9 cellular contexts compared by ENCODE assay signal in genomic region chr11:723120-723883, GRCh38. TPM values are rescaled to one million over a fixed set of nuclear protein-coding genes. Genes with fewer than 3 reads are reported as not detected.
DNase-seq lines count a peak whose midpoint lies in the region; ATAC-seq, FAIRE-seq and TF ChIP-seq lines count a peak whose summit lies in the region.
"Had no signal": no experiment of that assay in that cellular context is flagged by ENCODE, and none has a peak within 500 bp of the region (broad histone marks: within the 10 kb centered on the region; RNA-seq: fewer than 3 reads in every experiment).

No MANE protein-coding gene starts in this region.

- H3K27ac ChIP-seq in SJCRH30 (no peak overlapping the region), brain microvascular endothelial cell (no peak overlapping the region), HepG2 (ENCODE audit: extremely low read length, insufficient read depth, low read length) (no peak overlapping the region), transverse colon (no peak overlapping the region)
- H3K27ac ChIP-seq: SK-N-MC had no signal

- no peak for TF ChIP-seq POLR2A in HepG2 (IDR thresholded peaks at IDR 0.05; ENCODE audit: insufficient read depth in 1 of 2, low read depth in 2 of 2, low read length in 2 of 2)
- TF ChIP-seq POLR2A in transverse colon (IDR thresholded peaks at IDR 0.05): no peak

- CTCF ChIA-PET in HepG2 (lab: Yijun Ruan, JAX; ENCODE audit: low intra/inter-chr PET ratio, low total read pairs): interaction anchor here (1.5 to 1.9 kb wide), 2 partner anchors 27 to 61 kb away, joined by 7 to 13 read pairs; partner anchors contain the start of gene TMEM80

- in situ Hi-C loops in brain microvascular endothelial cell (cut with HindIII; ENCODE audit: low pct_ligation_motif_present, low sequenced_read_pairs) (no loop called here), HepG2 (cut with HindIII; ENCODE audit: extremely low pct_ligation_motif_present, low pct_unique_long_range_greater_than_20kb) (no loop called here), transverse colon (cut with MboI; ENCODE audit: low pct_ligation_motif_present in 1 of 4, low pct_unique_long_range_greater_than_20kb in 1 of 4, low sequenced_read_pairs in 3 of 4) (loop anchor here in 1 of 4 donors (10.0 kb wide), 1 partner anchor 59 kb away; no protein-coding TSS in a partner anchor)

- POLR2A ChIA-PET in HepG2 (lab: Yijun Ruan, JAX): interaction anchor here (1.1 to 12.6 kb wide), 6 partner anchors 10 to 27 kb away, joined by 3 to 203 read pairs (median 8); partner anchors contain the start of genes DEAF1, EPS8L2, TALDO1 and TMEM80

- BruUV-seq in HepG2 (replicated peaks; lab: Mats Ljungman, UMichigan): no TSS peak

- no peak overlapping the region for H3K4me2 ChIP-seq in HepG2 (ENCODE audit: low read depth, low read length)

- no peak overlapping the region for H2AFZ ChIP-seq in HepG2 (ENCODE audit: low read length)

- intact Hi-C loops in HepG2 (cut with micrococcal nuclease; ENCODE audit: unreplicated experiment) (loop anchor here (1.0 kb wide), 2 partner anchors 27 to 60 kb away; no protein-coding TSS in a partner anchor), transverse colon (cut with DNase I; ENCODE audit: low total_unique reads) (loop anchor here (5.0 kb wide), 1 partner anchor 166 kb away; no protein-coding TSS in a partner anchor)

- TF ChIP-seq CTCF in HFF-Myc (IDR thresholded peaks at IDR 0.05; ENCODE audit: low read depth, low read length, missing control alignments) (peak; percentile 50), brain microvascular endothelial cell (IDR thresholded peaks at IDR 0.05; ENCODE audit: low read depth, low read length, missing control alignments) (peak; percentile 68), HepG2 (CRISPR knock-in tag; IDR thresholded peaks at IDR 0.05) (peak; percentile 71), transverse colon (IDR thresholded peaks at IDR 0.05) (peak; percentile 50 to 86 (median 74))

- no peak overlapping the region for H3K9ac ChIP-seq in HepG2 (ENCODE audit: insufficient read depth, low read depth, low read length)

- H3K79me2 ChIP-seq in HepG2 (ENCODE audit: insufficient read depth, low read length): no peaks in the 10 kb centered on the region

- H4K20me1 ChIP-seq in HepG2 (ENCODE audit: insufficient read depth, low read length): peaks cover 12% of the 10 kb centered on the region; the same call in 1 of the 2 replicates

- H3K4me1 ChIP-seq in SJCRH30 (peaks cover 45% of the 10 kb centered on the region), HepG2 (ENCODE audit: insufficient read depth, low read length) (peaks cover 18% of the 10 kb centered on the region), transverse colon (peaks cover 14 to 55% (median 45%) of the 10 kb centered on the region in 4 donors)

- H3K36me3 ChIP-seq in SJCRH30 (no peaks in the 10 kb centered on the region), brain microvascular endothelial cell (replicated peaks) (no peaks in the 10 kb centered on the region), HepG2 (replicated peaks in 1 of 2; ENCODE audit: control insufficient read depth in 1 of 2, insufficient read depth in 2 of 2, low read length in 2 of 2) (peaks cover 25 to 52% of the 10 kb centered on the region in 2 experiments), transverse colon (no peaks in the 10 kb centered on the region)

- H3K27me3 ChIP-seq in SJCRH30 (no peaks in the 10 kb centered on the region; the same call in 1 of the 2 replicates), brain microvascular endothelial cell (replicated peaks) (peaks cover 30% of the 10 kb centered on the region), HepG2 (ENCODE audit: control insufficient read depth in 1 of 2, insufficient read depth in 2 of 2, low read length in 2 of 2) (no peaks in the 10 kb centered on the region), transverse colon (peaks cover 52% of the 10 kb centered on the region)

- H3K9me3 ChIP-seq in SJCRH30 (replicated peaks): no peaks in the 10 kb centered on the region
- no peaks in the 10 kb centered on the region for H3K9me3 ChIP-seq in HepG2 (ENCODE audit: low read length)
- no peaks in the 10 kb centered on the region for H3K9me3 ChIP-seq in transverse colon

- DNase-seq in COLO668 (lab: John Stamatoyannopoulos, UW; ENCODE audit: unreplicated experiment) (peak; percentile 9), HFF-Myc (ENCODE audit: extremely low read depth, low read depth) (no peak), SJCRH30 (peak; percentile 47 to 71), brain microvascular endothelial cell (no peak), HepG2 (ENCODE audit: low spot score) (peak; percentile 56), transverse colon (peak; percentile 57), retina (no peak)

- TF ChIP-seq RAD21 in HepG2 (CRISPR knock-in tag; IDR thresholded peaks at IDR 0.05): peak; percentile 77

- WGBS in HepG2 (ENCODE audit: low lambda C conversion rate): 67% methylated on average over 7 of the region's 8 CpGs
- 31 to 40% methylated on average over 2 to 5 of the region's 8 CpGs for WGBS in transverse colon (ENCODE audit: low coverage in 1 of 2), 2 donors

- TF ChIP-seq EP300 in HepG2 (IDR thresholded peaks at IDR 0.05; ENCODE audit: low read depth in 2 of 2, low read length in 2 of 2) (no peak), HepG2 (CRISPR knock-in tag; IDR thresholded peaks at IDR 0.05; ENCODE audit: borderline replicate concordance) (no peak), transverse colon (IDR thresholded peaks at IDR 0.05; ENCODE audit: low read depth) (no peak)

- FAIRE-seq in HepG2 (lab: Jason Lieb, UNC): peak; percentile 77

- H3K4me3 ChIP-seq in HFF-Myc (replicated peaks; ENCODE audit: low read depth, low read length): no peak overlapping the region
- H3K4me3 ChIP-seq in SJCRH30: no peak overlapping the region
- H3K4me3 ChIP-seq in brain microvascular endothelial cell (ENCODE audit: low read depth, low read length): no peak overlapping the region
- no peak overlapping the region for H3K4me3 ChIP-seq in HepG2 (replicated peaks in 1 of 3; ENCODE audit: insufficient read depth in 1 of 3, low read depth in 2 of 3, low read length in 3 of 3)
- H3K4me3 ChIP-seq in transverse colon: no peak overlapping the region
- H3K4me3 ChIP-seq: SK-N-MC had no signal

- ATAC-seq in HepG2 (no peak), HG02678 (IDR thresholded peaks at IDR 0.05; ENCODE audit: unreplicated experiment) (no peak)

RNA-seq across cellular contexts. Expression of gene EPS8L2, which starts 17.3 kb away (rescaled TPM):
- 12.7 and 18.5 TPM in 2 replicates for total RNA-seq in SJCRH30 (2014; rRNA removed; shearing (Covaris generic))
- 55.6 and 89.3 TPM in 2 replicates for total RNA-seq in HepG2 (2016; rRNA removed; fragmentation: Illumina TruSeq; extraction: Trizol)
- total RNA-seq in HepG2 (2016; cell fraction: cytosol; rRNA removed; fragmentation: Illumina TruSeq; extraction: Trizol; ENCODE audit: low read depth): 23.4 and 26.5 TPM in 2 replicates
- 59.5 and 96.0 TPM in 2 replicates for total RNA-seq in HepG2 (2016; cell fraction: insoluble cytoplasmic fraction; rRNA removed; fragmentation: Illumina TruSeq; extraction: Trizol)
- 40.7 and 48.2 TPM in 2 replicates for total RNA-seq in HepG2 (2016; cell fraction: membrane; rRNA removed; fragmentation: Illumina TruSeq; extraction: Trizol)
- 113 TPM in 2 replicates for total RNA-seq in HepG2 (2016; cell fraction: nucleus; rRNA removed; fragmentation: Illumina TruSeq; extraction: Trizol)
- 416 and 597 TPM in 2 replicates for polyA plus RNA-seq in HepG2 (2011; rRNA removed)
- 128 and 201 TPM in 2 replicates for polyA plus RNA-seq in HepG2 (2011; cell fraction: cytosol; rRNA removed)
- 5,456 and 6,377 TPM in 2 replicates for polyA plus RNA-seq in HepG2 (2011; cell fraction: nucleus; rRNA removed)
- 164 and 263 TPM in 2 replicates for polyA plus RNA-seq in HepG2 (2012)
- 26.4 and 28.2 TPM in 2 replicates for polyA plus RNA-seq in HepG2 (2016; cell fraction: cytosol; fragmentation: Illumina TruSeq; extraction: Trizol; ENCODE audit: low read depth)
- 71.6 and 87.9 TPM in 2 replicates for polyA plus RNA-seq in HepG2 (2016; cell fraction: insoluble cytoplasmic fraction; fragmentation: Illumina TruSeq; extraction: Trizol; ENCODE audit: low read depth)
- 43.4 and 44.2 TPM in 2 replicates for polyA plus RNA-seq in HepG2 (2016; cell fraction: membrane; fragmentation: Illumina TruSeq; extraction: Trizol; ENCODE audit: low read depth)
- polyA plus RNA-seq in HepG2 (2016; cell fraction: nucleus; fragmentation: Illumina TruSeq; extraction: Trizol; ENCODE audit: insufficient read depth, low read depth): 595 and 650 TPM in 2 replicates
- polyA minus RNA-seq in HepG2 (2011; rRNA and poly(A)+ RNA removed; ENCODE audit: low replicate concordance): 35.7 and 322 TPM in 2 replicates
- 77.0 and 84.5 TPM in 2 replicates for polyA minus RNA-seq in HepG2 (2011; cell fraction: cytosol; rRNA and poly(A)+ RNA removed)
- polyA minus RNA-seq in HepG2 (2011; cell fraction: nucleus; rRNA and poly(A)+ RNA removed): 292 and 312 TPM in 2 replicates
- 1,000 to 10,000 TPM in 1 of 4 donors, 100 to 1,000 TPM in 3; 257 to 1,130 (median 322) TPM for total RNA-seq in transverse colon

RNA-seq across cellular contexts. Expression of gene TALDO1, which starts 24.0 kb away (rescaled TPM):
- total RNA-seq in SJCRH30 (2014; rRNA removed; shearing (Covaris generic)): 107 and 108 TPM in 2 replicates
- 240 and 336 TPM in 2 replicates for total RNA-seq in HepG2 (2016; rRNA removed; fragmentation: Illumina TruSeq; extraction: Trizol)
- 94.7 and 94.9 TPM in 2 replicates for total RNA-seq in HepG2 (2016; cell fraction: cytosol; rRNA removed; fragmentation: Illumina TruSeq; extraction: Trizol; ENCODE audit: low read depth)
- 233 and 351 TPM in 2 replicates for total RNA-seq in HepG2 (2016; cell fraction: insoluble cytoplasmic fraction; rRNA removed; fragmentation: Illumina TruSeq; extraction: Trizol)
- total RNA-seq in HepG2 (2016; cell fraction: membrane; rRNA removed; fragmentation: Illumina TruSeq; extraction: Trizol): 97.2 and 101 TPM in 2 replicates
- 84.2 and 97.2 TPM in 2 replicates for total RNA-seq in HepG2 (2016; cell fraction: nucleus; rRNA removed; fragmentation: Illumina TruSeq; extraction: Trizol)
- polyA plus RNA-seq in HepG2 (2011; rRNA removed): 88.1 and 107 TPM in 2 replicates
- 93.4 and 124 TPM in 2 replicates for polyA plus RNA-seq in HepG2 (2011; cell fraction: cytosol; rRNA removed)
- polyA plus RNA-seq in HepG2 (2011; cell fraction: nucleus; rRNA removed): 50.1 and 56.3 TPM in 2 replicates
- 89.8 and 93.0 TPM in 2 replicates for polyA plus RNA-seq in HepG2 (2012)
- polyA plus RNA-seq in HepG2 (2016; cell fraction: cytosol; fragmentation: Illumina TruSeq; extraction: Trizol; ENCODE audit: low read depth): 78.6 and 81.5 TPM in 2 replicates
- polyA plus RNA-seq in HepG2 (2016; cell fraction: insoluble cytoplasmic fraction; fragmentation: Illumina TruSeq; extraction: Trizol; ENCODE audit: low read depth): 291 and 296 TPM in 2 replicates
- 74.1 and 77.8 TPM in 2 replicates for polyA plus RNA-seq in HepG2 (2016; cell fraction: membrane; fragmentation: Illumina TruSeq; extraction: Trizol; ENCODE audit: low read depth)
- 141 and 146 TPM in 2 replicates for polyA plus RNA-seq in HepG2 (2016; cell fraction: nucleus; fragmentation: Illumina TruSeq; extraction: Trizol; ENCODE audit: insufficient read depth, low read depth)
- 76.8 and 132 TPM in 2 replicates for polyA minus RNA-seq in HepG2 (2011; rRNA and poly(A)+ RNA removed; ENCODE audit: low replicate concordance)
- polyA minus RNA-seq in HepG2 (2011; cell fraction: cytosol; rRNA and poly(A)+ RNA removed): 46.9 and 78.3 TPM in 2 replicates
- 15.8 and 16.4 TPM in 2 replicates for polyA minus RNA-seq in HepG2 (2011; cell fraction: nucleus; rRNA and poly(A)+ RNA removed)
- total RNA-seq in transverse colon: 100 to 1,000 TPM; 124 to 164 (median 141) TPM

RNA-seq across cellular contexts. Expression of gene TMEM80, which starts 27.7 kb away (rescaled TPM):
- total RNA-seq in SJCRH30 (2014; rRNA removed; shearing (Covaris generic)): 10.7 and 17.7 TPM in 2 replicates
- total RNA-seq in HepG2 (2016; rRNA removed; fragmentation: Illumina TruSeq; extraction: Trizol): 2.7 and 5.6 TPM in 2 replicates
- total RNA-seq in HepG2 (2016; cell fraction: cytosol; rRNA removed; fragmentation: Illumina TruSeq; extraction: Trizol; ENCODE audit: low read depth): 0.71 and 1.1 TPM in 2 replicates
- 2.5 and 6.4 TPM in 2 replicates for total RNA-seq in HepG2 (2016; cell fraction: insoluble cytoplasmic fraction; rRNA removed; fragmentation: Illumina TruSeq; extraction: Trizol)
- 2.9 and 3.2 TPM in 2 replicates for total RNA-seq in HepG2 (2016; cell fraction: membrane; rRNA removed; fragmentation: Illumina TruSeq; extraction: Trizol)
- total RNA-seq in HepG2 (2016; cell fraction: nucleus; rRNA removed; fragmentation: Illumina TruSeq; extraction: Trizol): 6.8 and 8.5 TPM in 2 replicates
- 17.1 and 20.9 TPM in 2 replicates for polyA plus RNA-seq in HepG2 (2011; rRNA removed)
- polyA plus RNA-seq in HepG2 (2011; cell fraction: cytosol; rRNA removed): 13.5 and 14.1 TPM in 2 replicates
- polyA plus RNA-seq in HepG2 (2011; cell fraction: nucleus; rRNA removed): 42.7 and 42.8 TPM in 2 replicates
- 20.6 and 20.8 TPM in 2 replicates for polyA plus RNA-seq in HepG2 (2012)
- 1.3 and 1.4 TPM in 2 replicates for polyA plus RNA-seq in HepG2 (2016; cell fraction: cytosol; fragmentation: Illumina TruSeq; extraction: Trizol; ENCODE audit: low read depth)
- polyA plus RNA-seq in HepG2 (2016; cell fraction: insoluble cytoplasmic fraction; fragmentation: Illumina TruSeq; extraction: Trizol; ENCODE audit: low read depth): 3.6 and 3.8 TPM in 2 replicates
- 2.4 and 2.9 TPM in 2 replicates for polyA plus RNA-seq in HepG2 (2016; cell fraction: membrane; fragmentation: Illumina TruSeq; extraction: Trizol; ENCODE audit: low read depth)
- 21.0 and 22.8 TPM in 2 replicates for polyA plus RNA-seq in HepG2 (2016; cell fraction: nucleus; fragmentation: Illumina TruSeq; extraction: Trizol; ENCODE audit: insufficient read depth, low read depth)
- 5.4 and 7.9 TPM in 2 replicates for polyA minus RNA-seq in HepG2 (2011; rRNA and poly(A)+ RNA removed; ENCODE audit: low replicate concordance)
- polyA minus RNA-seq in HepG2 (2011; cell fraction: cytosol; rRNA and poly(A)+ RNA removed): 1.9 and 3.8 TPM in 2 replicates
- 11.6 and 13.4 TPM in 2 replicates for polyA minus RNA-seq in HepG2 (2011; cell fraction: nucleus; rRNA and poly(A)+ RNA removed)
- total RNA-seq in transverse colon: 100 to 1,000 TPM in 1 of 4 donors, 10 to 100 TPM in 3; 19.3 to 121 (median 41.8) TPM

RNA-seq across cellular contexts. Expression of gene DEAF1, which starts 28.3 kb away (rescaled TPM):
- 26.6 and 33.6 TPM in 2 replicates for total RNA-seq in SJCRH30 (2014; rRNA removed; shearing (Covaris generic))
- 18.2 and 29.6 TPM in 2 replicates for total RNA-seq in HepG2 (2016; rRNA removed; fragmentation: Illumina TruSeq; extraction: Trizol)
- 52.0 and 58.7 TPM in 2 replicates for total RNA-seq in HepG2 (2016; cell fraction: cytosol; rRNA removed; fragmentation: Illumina TruSeq; extraction: Trizol; ENCODE audit: low read depth)
- 20.8 and 32.8 TPM in 2 replicates for total RNA-seq in HepG2 (2016; cell fraction: insoluble cytoplasmic fraction; rRNA removed; fragmentation: Illumina TruSeq; extraction: Trizol)
- 63.0 and 70.8 TPM in 2 replicates for total RNA-seq in HepG2 (2016; cell fraction: membrane; rRNA removed; fragmentation: Illumina TruSeq; extraction: Trizol)
- 23.5 and 24.2 TPM in 2 replicates for total RNA-seq in HepG2 (2016; cell fraction: nucleus; rRNA removed; fragmentation: Illumina TruSeq; extraction: Trizol)
- 22.3 and 31.6 TPM in 2 replicates for polyA plus RNA-seq in HepG2 (2011; rRNA removed)
- 18.7 and 21.9 TPM in 2 replicates for polyA plus RNA-seq in HepG2 (2011; cell fraction: cytosol; rRNA removed)
- 48.8 and 50.2 TPM in 2 replicates for polyA plus RNA-seq in HepG2 (2011; cell fraction: nucleus; rRNA removed)
- polyA plus RNA-seq in HepG2 (2012): 24.8 and 28.9 TPM in 2 replicates
- 54.2 and 64.1 TPM in 2 replicates for polyA plus RNA-seq in HepG2 (2016; cell fraction: cytosol; fragmentation: Illumina TruSeq; extraction: Trizol; ENCODE audit: low read depth)
- 20.0 and 24.6 TPM in 2 replicates for polyA plus RNA-seq in HepG2 (2016; cell fraction: insoluble cytoplasmic fraction; fragmentation: Illumina TruSeq; extraction: Trizol; ENCODE audit: low read depth)
- polyA plus RNA-seq in HepG2 (2016; cell fraction: membrane; fragmentation: Illumina TruSeq; extraction: Trizol; ENCODE audit: low read depth): 53.8 and 73.1 TPM in 2 replicates
- 41.0 and 44.0 TPM in 2 replicates for polyA plus RNA-seq in HepG2 (2016; cell fraction: nucleus; fragmentation: Illumina TruSeq; extraction: Trizol; ENCODE audit: insufficient read depth, low read depth)
- 25.5 and 31.1 TPM in 2 replicates for polyA minus RNA-seq in HepG2 (2011; rRNA and poly(A)+ RNA removed; ENCODE audit: low replicate concordance)
- polyA minus RNA-seq in HepG2 (2011; cell fraction: cytosol; rRNA and poly(A)+ RNA removed): 12.7 and 21.4 TPM in 2 replicates
- polyA minus RNA-seq in HepG2 (2011; cell fraction: nucleus; rRNA and poly(A)+ RNA removed): 27.7 and 32.9 TPM in 2 replicates
- total RNA-seq in transverse colon: 10 to 100 TPM; 24.4 to 84.5 (median 34.0) TPM

RNA-seq across cellular contexts. Expression of gene GATD1, which starts 54.0 kb away (rescaled TPM):
- total RNA-seq in SJCRH30 (2014; rRNA removed; shearing (Covaris generic)): 28.9 and 39.9 TPM in 2 replicates
- total RNA-seq in HepG2 (2016; rRNA removed; fragmentation: Illumina TruSeq; extraction: Trizol): 35.8 and 60.5 TPM in 2 replicates
- 8.1 and 9.3 TPM in 2 replicates for total RNA-seq in HepG2 (2016; cell fraction: cytosol; rRNA removed; fragmentation: Illumina TruSeq; extraction: Trizol; ENCODE audit: low read depth)
- 33.7 and 52.3 TPM in 2 replicates for total RNA-seq in HepG2 (2016; cell fraction: insoluble cytoplasmic fraction; rRNA removed; fragmentation: Illumina TruSeq; extraction: Trizol)
- 20.6 and 22.3 TPM in 2 replicates for total RNA-seq in HepG2 (2016; cell fraction: membrane; rRNA removed; fragmentation: Illumina TruSeq; extraction: Trizol)
- total RNA-seq in HepG2 (2016; cell fraction: nucleus; rRNA removed; fragmentation: Illumina TruSeq; extraction: Trizol): 42.6 and 48.3 TPM in 2 replicates
- 31.3 and 40.0 TPM in 2 replicates for polyA plus RNA-seq in HepG2 (2011; rRNA removed)
- 18.2 and 31.2 TPM in 2 replicates for polyA plus RNA-seq in HepG2 (2011; cell fraction: cytosol; rRNA removed)
- polyA plus RNA-seq in HepG2 (2011; cell fraction: nucleus; rRNA removed): 244 and 302 TPM in 2 replicates
- polyA plus RNA-seq in HepG2 (2012): 22.2 and 27.6 TPM in 2 replicates
- 7.3 and 8.3 TPM in 2 replicates for polyA plus RNA-seq in HepG2 (2016; cell fraction: cytosol; fragmentation: Illumina TruSeq; extraction: Trizol; ENCODE audit: low read depth)
- 29.8 and 37.5 TPM in 2 replicates for polyA plus RNA-seq in HepG2 (2016; cell fraction: insoluble cytoplasmic fraction; fragmentation: Illumina TruSeq; extraction: Trizol; ENCODE audit: low read depth)
- polyA plus RNA-seq in HepG2 (2016; cell fraction: membrane; fragmentation: Illumina TruSeq; extraction: Trizol; ENCODE audit: low read depth): 10.4 and 13.8 TPM in 2 replicates
- 92.6 and 114 TPM in 2 replicates for polyA plus RNA-seq in HepG2 (2016; cell fraction: nucleus; fragmentation: Illumina TruSeq; extraction: Trizol; ENCODE audit: insufficient read depth, low read depth)
- 20.9 and 51.8 TPM in 2 replicates for polyA minus RNA-seq in HepG2 (2011; rRNA and poly(A)+ RNA removed; ENCODE audit: low replicate concordance)
- 15.0 and 21.0 TPM in 2 replicates for polyA minus RNA-seq in HepG2 (2011; cell fraction: cytosol; rRNA and poly(A)+ RNA removed)
- 25.6 and 29.0 TPM in 2 replicates for polyA minus RNA-seq in HepG2 (2011; cell fraction: nucleus; rRNA and poly(A)+ RNA removed)
- total RNA-seq in transverse colon: 100 to 1,000 TPM in 1 of 4 donors, 10 to 100 TPM in 3; 28.0 to 239 (median 38.4) TPM

Comparison
In these comparisons a context has a peak if more than half of its experiments do, and no peak if none do; other contexts are left out.
1. DNase-seq: peak in COLO668 (single experiment), SJCRH30 (2 of 2), HepG2 (single experiment) and transverse colon (single experiment); none in HFF-Myc (single experiment), brain microvascular endothelial cell (single experiment) and retina (single experiment).
2. Peak in every context shown above with its lines, with median percentiles within 50 percentile points of each other: CTCF ChIP-seq.